In genomic region chr6:144295981-144296767, GRCh38 we compare ENCODE assay signal across 1 cellular context.
TF ChIP-seq lines count a peak whose summit lies in the region.

No MANE protein-coding gene starts in this region.

TF ChIP-seq in HepG2, 621 proteins besides CTCF, POLR2A, EP300 and RAD21:
- TF ChIP-seq HNF4A (CRISPR knock-in tag; IDR thresholded peaks at IDR 0.05) = no peak
- TF ChIP-seq ETV6 (CRISPR knock-in tag; conservative IDR thresholded peaks at IDR 0.05) = no peak
- TF ChIP-seq CREB3 (CRISPR knock-in tag; IDR thresholded peaks at IDR 0.05) = no peak
- TF ChIP-seq NFYC (CRISPR knock-in tag; IDR thresholded peaks at IDR 0.05) = no peak
- no peak for TF ChIP-seq TFDP2 (CRISPR knock-in tag; IDR thresholded peaks at IDR 0.05)
- no peak for TF ChIP-seq ZFP62 (CRISPR knock-in tag; IDR thresholded peaks at IDR 0.05)
- peak; percentile 59; the same call in 1 of the 2 replicates for TF ChIP-seq ZBTB38 (CRISPR knock-in tag; IDR thresholded peaks at IDR 0.05)
- TF ChIP-seq POGK (CRISPR knock-in tag; conservative IDR thresholded peaks at IDR 0.05) = no peak
- no peak for TF ChIP-seq SIN3A (IDR thresholded peaks at IDR 0.05; ENCODE audit: borderline replicate concordance, low read depth, low read length)
- no peak for TF ChIP-seq NR3C1 (CRISPR knock-in tag; IDR thresholded peaks at IDR 0.05)
- TF ChIP-seq ZFP36 (IDR thresholded peaks at IDR 0.05; ENCODE audit: borderline replicate concordance, low read depth, low read length, partially characterized antibody) = no peak
- TF ChIP-seq FOXO1 (CRISPR knock-in tag; IDR thresholded peaks at IDR 0.05) = no peak
- no peak for TF ChIP-seq ZNF101 (CRISPR knock-in tag; IDR thresholded peaks at IDR 0.05; ENCODE audit: borderline replicate concordance, low read depth)
- TF ChIP-seq EEA1 (CRISPR knock-in tag; IDR thresholded peaks at IDR 0.05; ENCODE audit: borderline replicate concordance) = no peak
- TF ChIP-seq ZNF687 (CRISPR knock-in tag; IDR thresholded peaks at IDR 0.05) = peak; percentile 28; the same call in 1 of the 2 replicates
